In genomic region chr3:179852117-179852886, GRCh38 we compare ENCODE assay signal across 7 cellular contexts.
DNase-seq lines count a peak whose midpoint lies in the region; ATAC-seq, FAIRE-seq and TF ChIP-seq lines count a peak whose summit lies in the region.

No MANE protein-coding gene starts in this region.

- WGBS in HepG2 (ENCODE audit: low lambda C conversion rate): 12% methylated on average over 4 of the region's 4 CpGs

- no peaks in the 10 kb centered on the region for H3K79me2 ChIP-seq in HepG2 (ENCODE audit: insufficient read depth, low read length)

- H3K4me2 ChIP-seq in HepG2 (ENCODE audit: low read depth, low read length): no peak overlapping the region

- CTCF ChIA-PET in HepG2 (lab: Yijun Ruan, JAX; ENCODE audit: low intra/inter-chr PET ratio, low total read pairs): interaction anchor here (0.7 kb wide), 1 partner anchor 41 kb away, joined by 3 read pairs; no protein-coding TSS in a partner anchor

- no peaks in the 10 kb centered on the region for H3K9me3 ChIP-seq in HepG2 (ENCODE audit: low read length)

- peak; percentile 54 for DNase-seq in SK-MEL-5 (ENCODE audit: low read depth, low spot score)
- peak; percentile 10 for DNase-seq in HepG2 (ENCODE audit: low spot score)
- DNase-seq in NCI-H187 (lab: John Stamatoyannopoulos, UW): no peak
- DNase-seq in activated CD4-positive, CD25-positive, alpha-beta regulatory T cell treated with anti-CD3 and anti-CD28 coated beads, Interleukin-2, amount 50 U/mL, for 72 hours: no peak
- no peak for DNase-seq in GM19239 (ENCODE audit: insufficient read length, low spot score)

- no peaks in the 10 kb centered on the region for H3K4me1 ChIP-seq in HepG2 (ENCODE audit: insufficient read depth, low read length)

- H3K27me3 ChIP-seq in HepG2 (ENCODE audit: control insufficient read depth in 1 of 2, insufficient read depth in 2 of 2, low read length in 2 of 2): no peaks in the 10 kb centered on the region

- BruUV-seq in HepG2 (replicated peaks; lab: Mats Ljungman, UMichigan): no TSS peak

- H2AFZ ChIP-seq in HepG2 (ENCODE audit: low read length): no peak overlapping the region

- H3K4me3 ChIP-seq in HepG2 (replicated peaks in 1 of 3; ENCODE audit: insufficient read depth in 1 of 3, low read depth in 2 of 3, low read length in 3 of 3): no peak overlapping the region

- no peak for TF ChIP-seq RAD21 in HepG2 (CRISPR knock-in tag; IDR thresholded peaks at IDR 0.05)

- TF ChIP-seq POLR2A in HepG2 (IDR thresholded peaks at IDR 0.05; ENCODE audit: insufficient read depth in 1 of 2, low read depth in 2 of 2, low read length in 2 of 2): no peak

- no peak overlapping the region for H3K27ac ChIP-seq in HepG2 (ENCODE audit: extremely low read length, insufficient read depth, low read length)

- no peaks in the 10 kb centered on the region for H4K20me1 ChIP-seq in HepG2 (ENCODE audit: insufficient read depth, low read length)

- H3K36me3 ChIP-seq in HepG2 (replicated peaks in 1 of 2; ENCODE audit: control insufficient read depth in 1 of 2, insufficient read depth in 2 of 2, low read length in 2 of 2): no peaks in the 10 kb centered on the region

- in situ Hi-C loops in SK-MEL-5 (cut with HindIII; ENCODE audit: low pct_unique_long_range_greater_than_20kb, low sequenced_read_pairs) (no loop called here), HepG2 (cut with HindIII; ENCODE audit: extremely low pct_ligation_motif_present, low pct_unique_long_range_greater_than_20kb) (no loop called here)

- TF ChIP-seq EP300 in HepG2 (IDR thresholded peaks at IDR 0.05; ENCODE audit: low read depth in 2 of 2, low read length in 2 of 2): no peak
- TF ChIP-seq EP300 in HepG2 (CRISPR knock-in tag; IDR thresholded peaks at IDR 0.05; ENCODE audit: borderline replicate concordance): no peak

- POLR2A ChIA-PET in HepG2 (lab: Yijun Ruan, JAX): no interaction called here

- FAIRE-seq in HepG2 (lab: Jason Lieb, UNC) (peak; percentile 37), GM19239 (lab: Jason Lieb, UNC) (no peak)

- intact Hi-C loops in HepG2 (cut with micrococcal nuclease; ENCODE audit: unreplicated experiment): loop anchor here (1.0 kb wide), 1 partner anchor 41 kb away; no protein-coding TSS in a partner anchor

- ATAC-seq in GM18868 (IDR thresholded peaks at IDR 0.05; ENCODE audit: unreplicated experiment) (peak; percentile 95), HG03039 (IDR thresholded peaks at IDR 0.05; ENCODE audit: unreplicated experiment) (peak; percentile 91), HepG2 (peak; percentile 97)

- no peak overlapping the region for H3K9ac ChIP-seq in HepG2 (ENCODE audit: insufficient read depth, low read depth, low read length)

- TF ChIP-seq CTCF in HepG2 (CRISPR knock-in tag; IDR thresholded peaks at IDR 0.05): peak; percentile 48

TF ChIP-seq in HepG2, 621 proteins besides CTCF, POLR2A, EP300 and RAD21:
- no peak for TF ChIP-seq CERS6 (CRISPR knock-in tag; IDR thresholded peaks at IDR 0.05)
- TF ChIP-seq SMYD3 (CRISPR knock-in tag; IDR thresholded peaks at IDR 0.05): no peak
- TF ChIP-seq ZHX1 (CRISPR knock-in tag; IDR thresholded peaks at IDR 0.05; ENCODE audit: low read depth): no peak
- TF ChIP-seq STAG1 (CRISPR knock-in tag; IDR thresholded peaks at IDR 0.05): 0 out of 2 replicates have a peak, but pooled peaks have one; percentile 24

Comparison
In these comparisons a context has a peak if more than half of its experiments do, and no peak if none do; other contexts are left out.
1. DNase-seq: peak in SK-MEL-5 (single experiment) and HepG2 (single experiment); none in NCI-H187 (0 of 2), activated CD4-positive, CD25-positive, alpha-beta regulatory T cell treated with anti-CD3 and anti-CD28 coated beads, Interleukin-2, amount 50 U/mL, for 72 hours (single experiment) and GM19239 (single experiment).
2. Peak in every context shown above with its lines, with median percentiles within 50 percentile points of each other: ATAC-seq.